19 cellular contexts compared by ENCODE assay signal in genomic region chr9:106468431-106468830, GRCh38.
DNase-seq lines count a peak whose midpoint lies in the region; ATAC-seq, FAIRE-seq and TF ChIP-seq lines count a peak whose summit lies in the region.
"Had no signal": no experiment of that assay in that cellular context is flagged by ENCODE, and none has a peak within 500 bp of the region (broad histone marks: within the 10 kb centered on the region; RNA-seq: fewer than 3 reads in every experiment).

No MANE protein-coding gene starts in this region.

- peaks cover 29% of the 10 kb centered on the region for H3K4me1 Mint-ChIP-seq in WTC11
- H3K4me1 Mint-ChIP-seq: activated naive CD4-positive, alpha-beta T cell treated with anti-CD3 and anti-CD28 coated beads, Interleukin-2, amount 50 U/mL, for 24 hours had no signal

- FAIRE-seq in GM12891 (lab: Jason Lieb, UNC), result peak; percentile 56
- FAIRE-seq: K562, RCC 7860 had no signal

- H3K9me2 ChIP-seq in PC-9 (ENCODE audit: insufficient read depth), result no peaks in the 10 kb centered on the region

- H3K36me3 Mint-ChIP-seq in WTC11, result peaks cover 18% of the 10 kb centered on the region
- H3K36me3 Mint-ChIP-seq: activated naive CD4-positive, alpha-beta T cell treated with anti-CD3 and anti-CD28 coated beads, Interleukin-2, amount 50 U/mL, for 24 hours had no signal

- no peak overlapping the region for H3K27ac ChIP-seq in PC-9
- H3K27ac ChIP-seq in coronary artery, result no peak overlapping the region
- H3K27ac ChIP-seq: body of pancreas, GM23248 had no signal

- no peaks in the 10 kb centered on the region for H3K27me3 ChIP-seq in PC-9 (ENCODE audit: insufficient read depth, low read depth)
- H3K27me3 ChIP-seq: body of pancreas had no signal

- no TSS peak for BruUV-seq in PC-9 (replicated peaks; lab: Mats Ljungman, UMichigan)

- intact Hi-C loops in PC-9 (cut with micrococcal nuclease; ENCODE audit: unreplicated experiment), result no loop called here

- H4K20me1 ChIP-seq in PC-9 (ENCODE audit: insufficient read depth), result no peaks in the 10 kb centered on the region

- no peak overlapping the region for H2AFZ ChIP-seq in PC-9
- H2AFZ ChIP-seq: GM23248 had no signal

- H3K4me3 ChIP-seq in PC-9 (no peak overlapping the region), coronary artery (no peak overlapping the region)
- H3K4me3 ChIP-seq: body of pancreas, GM23248, K562 had no signal

- ATAC-seq in GM19043 (IDR thresholded peaks at IDR 0.05; ENCODE audit: low read depth, unreplicated experiment), result peak; percentile 57
- ATAC-seq in HG02623 (IDR thresholded peaks at IDR 0.05; ENCODE audit: unreplicated experiment), result peak; percentile 78
- peak; percentile 85 for ATAC-seq in HG03432 (IDR thresholded peaks at IDR 0.05; ENCODE audit: unreplicated experiment)
- no peak for ATAC-seq in WTC11
- ATAC-seq: body of pancreas, K562 had no signal

- H3K27ac Mint-ChIP-seq in WTC11, result no peak overlapping the region
- H3K27ac Mint-ChIP-seq: activated naive CD4-positive, alpha-beta T cell treated with anti-CD3 and anti-CD28 coated beads, Interleukin-2, amount 50 U/mL, for 24 hours had no signal

- no peak overlapping the region for H3K4me3 Mint-ChIP-seq in WTC11
- H3K4me3 Mint-ChIP-seq: activated naive CD4-positive, alpha-beta T cell treated with anti-CD3 and anti-CD28 coated beads, Interleukin-2, amount 50 U/mL, for 24 hours had no signal

- no peak overlapping the region for H3K4me2 ChIP-seq in PC-9

- H3K79me2 ChIP-seq in PC-9 (ENCODE audit: low read depth), result no peaks in the 10 kb centered on the region

- TF ChIP-seq CTCF in PC-9 (conservative IDR thresholded peaks at IDR 0.05) (no peak), coronary artery (IDR thresholded peaks at IDR 0.05) (no peak), WTC11 (IDR thresholded peaks at IDR 0.05) (no peak)

- no peaks in the 10 kb centered on the region for H3K27me3 Mint-ChIP-seq in WTC11 (ENCODE audit: low read depth)
- H3K27me3 Mint-ChIP-seq: activated naive CD4-positive, alpha-beta T cell treated with anti-CD3 and anti-CD28 coated beads, Interleukin-2, amount 50 U/mL, for 24 hours had no signal

- DNase-seq in GM12891 (ENCODE audit: insufficient read length, low spot score), result no peak
- no peak for DNase-seq in PC-9
- DNase-seq in coronary artery (ENCODE audit: low spot score), result no peak
- DNase-seq in SHP77 (lab: John Stamatoyannopoulos, UW), result no peak
- DNase-seq in WTC11 (ENCODE audit: low spot score), result no peak
- DNase-seq: activated T-cell treated with anti-CD3 and anti-CD28 coated beads, Interleukin-2, amount 50 U/mL, for 1 hour; body of pancreas; dermis blood vessel endothelial cell; GM23248; NCI-H1105; NCI-H2107; NCI-H69; retina had no signal

- POLR2A ChIA-PET in PC-9 (lab: Charles Lee; ENCODE audit: unreplicated experiment), result no interaction called here
- POLR2A ChIA-PET in WTC11 (lab: Charles Lee), result no interaction called here

- no peaks in the 10 kb centered on the region for H3F3A ChIP-seq in PC-9 (ENCODE audit: insufficient read depth, low read depth)

- H3K36me3 ChIP-seq in PC-9 (ENCODE audit: low read depth), result no peaks in the 10 kb centered on the region

- CTCF ChIA-PET in PC-9 (lab: Charles Lee) (no interaction called here), WTC11 (lab: Charles Lee) (interaction anchor here (1.6 kb wide), 1 partner anchor 587 kb away, joined by 4 read pairs; no protein-coding TSS in a partner anchor)

- no peak for TF ChIP-seq POLR2A in GM12891 (IDR thresholded peaks at IDR 0.05; ENCODE audit: low read depth, low read length)

- H3K4me1 ChIP-seq in PC-9 (replicated peaks; ENCODE audit: insufficient read depth), result no peaks in the 10 kb centered on the region
- H3K4me1 ChIP-seq: body of pancreas had no signal

- H3K9me3 Mint-ChIP-seq in WTC11, result peaks cover 37% of the 10 kb centered on the region

- H3K9me3 ChIP-seq in PC-9 (ENCODE audit: insufficient read depth, low read depth), result no peaks in the 10 kb centered on the region
- H3K9me3 ChIP-seq: body of pancreas had no signal

TF ChIP-seq in GM12891, 5 proteins besides CTCF, POLR2A, EP300 and RAD21:
- TF ChIP-seq TAF1 (IDR thresholded peaks at IDR 0.05; ENCODE audit: low read depth, low read length), result no peak
- TF ChIP-seq SPI1 (IDR thresholded peaks at IDR 0.05; ENCODE audit: low read depth, low read length), result peak; percentile 84
- no peak for TF ChIP-seq POLR2AphosphoS5 (IDR thresholded peaks at IDR 0.05; ENCODE audit: low read depth, low read length)
- TF ChIP-seq PAX5 (IDR thresholded peaks at IDR 0.05; ENCODE audit: insufficient read depth, low read length, severe bottlenecking), result no peak
- 0 out of 2 replicates have a peak, but pooled peaks have one; percentile 17 for TF ChIP-seq POU2F2 (IDR thresholded peaks at IDR 0.05; ENCODE audit: low read depth, low read length)
TF ChIP-seq in GM12891: peak in this region for 2.

TF ChIP-seq in WTC11, 78 proteins besides CTCF, POLR2A, EP300 and RAD21:
- no peak for TF ChIP-seq KAT7 (CRISPR knock-in tag; IDR thresholded peaks at IDR 0.05; ENCODE audit: borderline replicate concordance)
- no peak for TF ChIP-seq ATF2 (CRISPR knock-in tag; IDR thresholded peaks at IDR 0.05; ENCODE audit: borderline replicate concordance, low read depth)
- no peak for TF ChIP-seq ATF1 (CRISPR knock-in tag; IDR thresholded peaks at IDR 0.05)
- no peak for TF ChIP-seq OVOL2 (CRISPR knock-in tag; IDR thresholded peaks at IDR 0.05; ENCODE audit: borderline replicate concordance)
- TF ChIP-seq PREB (CRISPR knock-in tag; IDR thresholded peaks at IDR 0.05; ENCODE audit: borderline replicate concordance), result no peak
- no peak for TF ChIP-seq GABPB1 (CRISPR knock-in tag; IDR thresholded peaks at IDR 0.05)
- TF ChIP-seq, protein P1, sequence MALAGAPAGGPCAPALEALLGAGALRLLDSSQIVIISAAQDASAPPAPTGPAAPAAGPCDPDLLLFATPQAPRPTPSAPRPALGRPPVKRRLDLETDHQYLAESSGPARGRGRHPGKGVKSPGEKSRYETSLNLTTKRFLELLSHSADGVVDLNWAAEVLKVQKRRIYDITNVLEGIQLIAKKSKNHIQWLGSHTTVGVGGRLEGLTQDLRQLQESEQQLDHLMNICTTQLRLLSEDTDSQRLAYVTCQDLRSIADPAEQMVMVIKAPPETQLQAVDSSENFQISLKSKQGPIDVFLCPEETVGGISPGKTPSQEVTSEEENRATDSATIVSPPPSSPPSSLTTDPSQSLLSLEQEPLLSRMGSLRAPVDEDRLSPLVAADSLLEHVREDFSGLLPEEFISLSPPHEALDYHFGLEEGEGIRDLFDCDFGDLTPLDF (CRISPR knock-in tag; IDR thresholded peaks at IDR 0.05), result no peak
- TF ChIP-seq EMX1 (CRISPR knock-in tag; IDR thresholded peaks at IDR 0.05), result no peak
- TF ChIP-seq CREM (CRISPR knock-in tag; IDR thresholded peaks at IDR 0.05), result no peak
- no peak for TF ChIP-seq ESRRA (CRISPR knock-in tag; IDR thresholded peaks at IDR 0.05; ENCODE audit: borderline replicate concordance)
- no peak for TF ChIP-seq NR3C1 (CRISPR knock-in tag; conservative IDR thresholded peaks at IDR 0.05; ENCODE audit: low read depth)
- no peak for TF ChIP-seq ZNF671 (CRISPR knock-in tag; IDR thresholded peaks at IDR 0.05)
- no peak for TF ChIP-seq ZNF138 (CRISPR knock-in tag; conservative IDR thresholded peaks at IDR 0.05)
- no peak for TF ChIP-seq CDX4 (CRISPR knock-in tag; IDR thresholded peaks at IDR 0.05; ENCODE audit: borderline replicate concordance)
- TF ChIP-seq RELA (CRISPR knock-in tag; IDR thresholded peaks at IDR 0.05; ENCODE audit: borderline replicate concordance), result no peak
- TF ChIP-seq SOX15 (CRISPR knock-in tag; IDR thresholded peaks at IDR 0.05), result no peak
- TF ChIP-seq SP1 (CRISPR knock-in tag; conservative IDR thresholded peaks at IDR 0.05), result no peak
